10 cellular contexts compared by ENCODE assay signal in genomic region chr19:46493236-46494114, GRCh38. TPM values are rescaled to one million over a fixed set of nuclear protein-coding genes. Genes with fewer than 3 reads are reported as not detected.
DNase-seq lines count a peak whose midpoint lies in the region; TF ChIP-seq lines count a peak whose summit lies in the region.
"Had no signal": no experiment of that assay in that cellular context is flagged by ENCODE, and none has a peak within 500 bp of the region (broad histone marks: within the 10 kb centered on the region; RNA-seq: fewer than 3 reads in every experiment).

No MANE protein-coding gene starts in this region.

- H3K4me1 Mint-ChIP-seq in activated naive CD4-positive, alpha-beta T cell treated with anti-CD3 and anti-CD28 coated beads, Interleukin-2, amount 50 U/mL, for 24 hours = peaks cover 40% of the 10 kb centered on the region

- H3K36me3 Mint-ChIP-seq in activated naive CD4-positive, alpha-beta T cell treated with anti-CD3 and anti-CD28 coated beads, Interleukin-2, amount 50 U/mL, for 24 hours = no peaks in the 10 kb centered on the region

- H3K4me3 ChIP-seq in NB4 (ENCODE audit: low read depth, low read length) = no peak overlapping the region
- no peak overlapping the region for H3K4me3 ChIP-seq in hepatocyte

- peak overlapping the region; percentile 65 for H3K4me2 ChIP-seq in hepatocyte

- no peaks in the 10 kb centered on the region for H3K36me3 ChIP-seq in hepatocyte (replicated peaks; ENCODE audit: insufficient read depth, low read depth)

- H3K9me3 ChIP-seq in hepatocyte (ENCODE audit: low read depth) = no peaks in the 10 kb centered on the region

- peak overlapping the region; percentile 84 for H3K4me3 Mint-ChIP-seq in activated naive CD4-positive, alpha-beta T cell treated with anti-CD3 and anti-CD28 coated beads, Interleukin-2, amount 50 U/mL, for 24 hours

- 43% methylated on average over 37 of the region's 90 CpGs for WGBS in hepatocyte (ENCODE audit: low lambda C conversion rate, missing lambda C conversion rate)

- H3K4me1 ChIP-seq in hepatocyte (ENCODE audit: insufficient read depth) = peaks cover 23% of the 10 kb centered on the region

- H2AFZ ChIP-seq in hepatocyte = no peak overlapping the region

- peaks cover 32% of the 10 kb centered on the region for H3K27me3 Mint-ChIP-seq in activated naive CD4-positive, alpha-beta T cell treated with anti-CD3 and anti-CD28 coated beads, Interleukin-2, amount 50 U/mL, for 24 hours

- no peaks in the 10 kb centered on the region for H3K9me2 ChIP-seq in hepatocyte (replicated peaks; ENCODE audit: insufficient read depth)

- H3K27ac ChIP-seq in hepatocyte = no peak overlapping the region
- H3K27ac ChIP-seq: epithelial cell of prostate had no signal

- no peaks in the 10 kb centered on the region for H4K20me1 ChIP-seq in hepatocyte (ENCODE audit: insufficient read depth, poor library complexity, severe bottlenecking)

- no peak for TF ChIP-seq CTCF in NB4 (IDR thresholded peaks at IDR 0.05; ENCODE audit: low read depth, low read length)
- TF ChIP-seq CTCF in hepatocyte (IDR thresholded peaks at IDR 0.05; ENCODE audit: poor library complexity) = no peak

- peaks cover 33% of the 10 kb centered on the region for H3K27me3 ChIP-seq in hepatocyte

- H3K79me2 ChIP-seq in hepatocyte = no peaks in the 10 kb centered on the region

- TF ChIP-seq POLR2A in NB4 (IDR thresholded peaks at IDR 0.05; ENCODE audit: extremely low read depth, insufficient read length) = no peak

- DNase-seq in NB4 (ENCODE audit: low read depth) = peak; percentile 56
- no peak for DNase-seq in hepatocyte (ENCODE audit: low spot score)
- DNase-seq in stimulated activated CD4-positive, alpha-beta T cell treated with anti-CD3 and anti-CD28 coated beads, Interleukin-4, amount 100 ng/mL, for 1 hour = peak; percentile 42
- DNase-seq in midbrain (lab: John Stamatoyannopoulos, UW) = no peak
- no peak for DNase-seq in NCI-H1436 (lab: John Stamatoyannopoulos, UW)
- no peak for DNase-seq in middle frontal gyrus (ENCODE audit: extremely low spot score, low spot score)
- DNase-seq in NCI-H1930 (lab: John Stamatoyannopoulos, UW) = no peak

- H3K27ac Mint-ChIP-seq in activated naive CD4-positive, alpha-beta T cell treated with anti-CD3 and anti-CD28 coated beads, Interleukin-2, amount 50 U/mL, for 24 hours = peak overlapping the region; percentile 72

- H3K9me3 Mint-ChIP-seq in activated naive CD4-positive, alpha-beta T cell treated with anti-CD3 and anti-CD28 coated beads, Interleukin-2, amount 50 U/mL, for 24 hours = no peaks in the 10 kb centered on the region

RNA-seq across cellular contexts. Expression of gene PNMA8B, which starts 2.2 kb away (rescaled TPM):
- total RNA-seq in hepatocyte = 0.32 and 1.0 TPM in 2 replicates
- 0.50 and 0.57 TPM in 2 replicates for polyA plus RNA-seq in hepatocyte
- total RNA-seq: T-helper 2 cell treated with Interferon-gamma antibody and Interleukin-4, amounts not matched to agents 100 ng/mL and 5 ng/mL, for 36 hours had no signal

RNA-seq across cellular contexts. Expression of gene PNMA8A, which starts 22.1 kb away (rescaled TPM):
- 11.2 and 11.4 TPM in 2 replicates for total RNA-seq in hepatocyte
- 5.5 and 6.4 TPM in 2 replicates for polyA plus RNA-seq in hepatocyte
- total RNA-seq: T-helper 2 cell treated with Interferon-gamma antibody and Interleukin-4, amounts not matched to agents 100 ng/mL and 5 ng/mL, for 36 hours had no signal

Comparison
In these comparisons a context has a peak if more than half of its experiments do, and no peak if none do; other contexts are left out.
1. DNase-seq: peak in NB4 (single experiment) and stimulated activated CD4-positive, alpha-beta T cell treated with anti-CD3 and anti-CD28 coated beads, Interleukin-4, amount 100 ng/mL, for 1 hour (single experiment); none in hepatocyte (single experiment), midbrain (single experiment), NCI-H1436 (single experiment), middle frontal gyrus (single experiment) and NCI-H1930 (0 of 2).